Comparison of ENCODE assay signal across 18 cellular contexts in genomic region chr3:183038764-183039163, GRCh38. TPM values are rescaled to one million over a fixed set of nuclear protein-coding genes. Genes with fewer than 3 reads are reported as not detected.
DNase-seq lines count a peak whose midpoint lies in the region; ATAC-seq, FAIRE-seq and TF ChIP-seq lines count a peak whose summit lies in the region.
"Had no signal": no experiment of that assay in that cellular context is flagged by ENCODE, and none has a peak within 500 bp of the region (broad histone marks: within the 10 kb centered on the region; RNA-seq: fewer than 3 reads in every experiment).

No MANE protein-coding gene starts in this region.

- H3K27me3 Mint-ChIP-seq in type B pancreatic cell = no peaks in the 10 kb centered on the region
- H3K27me3 Mint-ChIP-seq: B cell; CD4-positive, alpha-beta memory T cell had no signal

- H3K36me3 ChIP-seq in pancreas = peaks cover 0 to 36% (median 0%) of the 10 kb centered on the region in 3 donors

- H3K36me3 Mint-ChIP-seq in type B pancreatic cell = peaks cover 45% of the 10 kb centered on the region

- H3K27ac Mint-ChIP-seq in type B pancreatic cell = no peak overlapping the region
- H3K27ac Mint-ChIP-seq: B cell had no signal

- no peak overlapping the region for H3K4me3 Mint-ChIP-seq in type B pancreatic cell
- H3K4me3 Mint-ChIP-seq: B cell; CD4-positive, alpha-beta memory T cell had no signal

- TF ChIP-seq CTCF in pancreas (IDR thresholded peaks at IDR 0.05) (no peak), type B pancreatic cell (conservative IDR thresholded peaks at IDR 0.05) (no peak)

- FAIRE-seq in pancreas (lab: Jason Lieb, UNC) = no peak

- H3K4me1 Mint-ChIP-seq in type B pancreatic cell (ENCODE audit: unreplicated experiment) = peaks cover 3% of the 10 kb centered on the region
- H3K4me1 Mint-ChIP-seq: CD4-positive, alpha-beta memory T cell had no signal

- H3K9me3 ChIP-seq in pancreas = no peaks in the 10 kb centered on the region

- WGBS in pancreas, 2 donors = 57% methylated on average over 12 of the region's 12 CpGs

- ATAC-seq in GM18909 (IDR thresholded peaks at IDR 0.05; ENCODE audit: poor library complexity, unreplicated experiment) = peak; percentile 21
- ATAC-seq in HG02759 (IDR thresholded peaks at IDR 0.05; ENCODE audit: unreplicated experiment) = peak; percentile 34
- peak; percentile 94 for ATAC-seq in left lobe of liver
- peak in 3 of 4 donors; percentile 44 to 59 (median 45) for ATAC-seq in pancreas
- ATAC-seq: SK-N-SH treated with all-trans-retinoic acid at 6 μM for 48 hours had no signal

- H3K27me3 ChIP-seq in pancreas = no peaks in the 10 kb centered on the region

- no peaks in the 10 kb centered on the region for H3K9me3 Mint-ChIP-seq in type B pancreatic cell
- H3K9me3 Mint-ChIP-seq: CD4-positive, alpha-beta memory T cell had no signal

- peaks cover 0 to 12% (median 10%) of the 10 kb centered on the region in 3 donors for H3K4me1 ChIP-seq in pancreas

- DNase-seq in left lobe of liver (ENCODE audit: low spot score) (peak; percentile 92), pancreas (peak in 1 of 6 donors; percentile 17), NCI-H510A treated with DMSO at 0.1 percent for 48 hours (lab: John Stamatoyannopoulos, UW) (no peak), type B pancreatic cell (ENCODE audit: extremely low spot score, unreplicated experiment) (no peak), SKM-1 treated with dmso at 0.1 percent for 144 hours (lab: John Stamatoyannopoulos, UW; ENCODE audit: unreplicated experiment) (no peak), UCSD-AML1 (lab: John Stamatoyannopoulos, UW; ENCODE audit: unreplicated experiment) (no peak)
- DNase-seq: CD4-positive, alpha-beta memory T cell; GF-D8; KG1; NCI-H1048; NCI-H146; NCI-H2081 treated with DMSO at 0.1 percent for 48 hours; NCI-H2227 treated with DMSO at 0.1 percent for 48 hours; PC-9 had no signal

- intact Hi-C loops in pancreas (cut with DNase I) = no loop called here

- peak overlapping the region in 2 of 4 donors; percentile 4 to 35 for H3K27ac ChIP-seq in pancreas
- H3K27ac ChIP-seq: PC-9 had no signal

- no peak overlapping the region for H3K4me3 ChIP-seq in pancreas
- H3K4me3 ChIP-seq: PC-9 had no signal

RNA-seq across cellular contexts. Expression of gene DCUN1D1, which starts 58.4 kb away (rescaled TPM):
- total RNA-seq in left lobe of liver (29.9 TPM), pancreas (10 to 100 TPM; 15.5 to 25.0 (median 17.1) TPM), type B pancreatic cell (ENCODE audit: low replicate concordance) (54.4 and 60.7 TPM in 2 replicates)
- polyA plus RNA-seq in pancreas = 1 to 10 TPM; 2.8 to 6.2 TPM

Comparison
In these comparisons a context has a peak if more than half of its experiments do, and no peak if none do; other contexts are left out.
1. ATAC-seq: peak in every context shown above with its lines; median percentile 94 in left lobe of liver; 45 in pancreas; 34 in HG02759; 21 in GM18909.